In the genomic region with DNA sequence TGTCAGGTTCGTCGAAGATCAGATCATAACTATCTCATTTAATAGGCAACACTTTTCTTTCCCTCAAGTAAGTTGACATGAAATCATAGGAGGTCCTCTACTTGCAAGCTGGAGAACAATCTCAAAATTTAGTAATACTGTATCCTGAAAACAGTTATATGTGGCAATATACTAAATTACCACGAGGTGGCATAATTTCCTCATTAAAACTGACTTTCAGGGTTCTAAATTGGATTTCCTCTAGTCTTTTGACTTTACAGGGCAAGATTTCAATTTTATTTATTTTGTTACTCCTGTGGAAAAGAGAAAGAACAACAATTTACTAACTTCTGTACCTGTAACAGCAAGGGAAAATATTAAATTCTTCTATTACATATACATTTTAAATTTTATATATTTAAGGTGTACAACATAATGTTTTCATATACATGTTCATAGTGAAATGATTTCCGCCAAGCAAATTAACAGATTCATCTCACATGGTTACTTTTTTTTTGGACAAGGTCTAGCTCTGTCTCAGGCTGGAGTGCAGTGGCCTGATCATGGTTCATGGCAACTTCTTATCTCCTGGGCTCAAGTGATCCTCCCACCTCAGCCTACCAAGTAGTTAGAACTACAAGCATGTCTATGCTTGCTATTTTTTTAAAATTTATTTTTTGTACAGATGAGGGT, we compare ENCODE assay signal across 1 cellular context.
TF ChIP-seq lines count a peak whose summit lies in the region.

No MANE protein-coding gene starts in this region.

TF ChIP-seq in HepG2, 621 proteins besides CTCF, POLR2A, EP300 and RAD21:
- TF ChIP-seq, protein P1, sequence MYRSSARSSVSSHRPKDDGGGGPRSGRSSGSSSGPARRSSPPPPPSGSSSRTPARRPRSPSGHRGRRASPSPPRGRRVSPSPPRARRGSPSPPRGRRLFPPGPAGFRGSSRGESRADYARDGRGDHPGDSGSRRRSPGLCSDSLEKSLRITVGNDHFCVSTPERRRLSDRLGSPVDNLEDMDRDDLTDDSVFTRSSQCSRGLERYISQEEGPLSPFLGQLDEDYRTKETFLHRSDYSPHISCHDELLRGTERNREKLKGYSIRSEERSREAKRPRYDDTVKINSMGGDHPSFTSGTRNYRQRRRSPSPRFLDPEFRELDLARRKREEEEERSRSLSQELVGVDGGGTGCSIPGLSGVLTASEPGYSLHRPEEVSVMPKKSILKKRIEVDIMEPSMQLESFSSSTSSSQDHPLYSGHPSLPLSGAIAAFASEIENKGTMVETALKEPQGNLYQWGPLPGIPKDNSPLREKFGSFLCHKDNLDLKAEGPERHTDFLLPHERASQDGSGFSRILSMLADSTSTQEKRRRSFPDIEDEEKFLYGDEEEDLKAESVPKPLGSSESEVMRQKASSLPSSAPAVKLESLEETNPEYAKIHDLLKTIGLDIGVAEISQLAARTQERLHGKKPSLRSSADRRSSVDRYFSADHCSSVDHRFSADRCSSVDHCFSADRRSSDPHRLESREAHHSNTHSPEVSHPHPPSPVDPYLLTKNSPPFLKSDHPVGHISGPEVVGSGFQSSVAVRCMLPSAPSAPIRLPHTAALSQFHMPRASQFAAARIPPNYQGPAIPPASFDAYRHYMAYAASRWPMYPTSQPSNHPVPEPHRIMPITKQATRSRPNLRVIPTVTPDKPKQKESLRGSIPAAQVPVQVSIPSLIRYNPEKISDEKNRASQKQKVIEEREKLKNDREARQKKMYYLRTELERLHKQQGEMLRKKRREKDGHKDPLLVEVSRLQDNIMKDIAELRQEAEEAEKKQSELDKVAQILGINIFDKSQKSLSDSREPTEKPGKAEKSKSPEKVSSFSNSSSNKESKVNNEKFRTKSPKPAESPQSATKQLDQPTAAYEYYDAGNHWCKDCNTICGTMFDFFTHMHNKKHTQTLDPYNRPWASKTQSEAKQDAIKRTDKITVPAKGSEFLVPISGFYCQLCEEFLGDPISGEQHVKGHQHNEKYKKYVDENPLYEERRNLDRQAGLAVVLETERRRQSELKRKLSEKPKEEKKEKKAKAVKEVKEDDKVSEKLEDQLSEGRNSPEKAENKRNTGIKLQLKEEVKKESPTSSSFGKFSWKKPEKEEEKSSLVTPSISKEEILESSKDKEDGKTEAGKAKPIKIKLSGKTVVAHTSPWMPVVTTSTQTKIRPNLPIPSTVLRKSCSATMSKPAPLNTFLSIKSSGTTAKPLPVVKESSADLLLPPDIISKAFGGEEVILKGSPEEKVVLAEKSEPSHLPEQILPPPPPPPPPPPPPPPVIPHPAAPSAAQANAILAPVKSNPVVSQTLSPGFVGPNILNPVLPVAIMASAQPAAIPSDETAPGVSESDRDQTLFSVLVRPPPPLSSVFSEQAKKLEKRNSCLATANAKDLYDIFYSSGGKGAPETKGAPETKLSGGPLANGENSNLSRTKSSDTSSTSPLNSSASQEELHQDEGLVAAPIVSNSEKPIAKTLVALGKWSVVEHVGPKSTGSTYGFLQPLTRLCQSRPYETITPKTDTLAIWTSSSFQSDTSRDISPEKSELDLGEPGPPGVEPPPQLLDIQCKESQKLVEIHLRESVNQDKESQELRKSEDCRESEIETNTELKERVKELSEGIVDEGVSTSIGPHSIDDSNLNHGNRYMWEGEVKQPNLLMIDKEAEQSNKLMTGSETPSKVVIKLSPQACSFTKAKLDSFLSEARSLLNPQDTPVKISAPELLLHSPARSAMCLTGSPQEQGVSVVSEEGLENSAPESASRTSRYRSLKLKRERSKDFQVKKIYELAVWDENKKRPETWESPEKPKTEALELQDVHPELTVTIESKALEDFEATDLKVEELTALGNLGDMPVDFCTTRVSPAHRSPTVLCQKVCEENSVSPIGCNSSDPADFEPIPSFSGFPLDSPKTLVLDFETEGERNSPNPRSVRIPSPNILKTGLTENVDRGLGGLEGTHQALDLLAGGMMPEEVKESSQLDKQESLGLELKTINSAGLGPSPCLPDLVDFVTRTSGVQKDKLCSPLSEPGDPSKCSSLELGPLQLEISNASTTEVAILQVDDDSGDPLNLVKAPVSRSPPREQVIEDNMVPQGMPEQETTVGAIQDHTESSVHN (CRISPR knock-in tag; IDR thresholded peaks at IDR 0.05), result no peak
- TF ChIP-seq FOXO1 (CRISPR knock-in tag; IDR thresholded peaks at IDR 0.05) (no peak), SMC3 (IDR thresholded peaks at IDR 0.05; ENCODE audit: low read length) (peak; percentile 48), CEBPB (IDR thresholded peaks at IDR 0.05; ENCODE audit: borderline replicate concordance, low read depth, low read length) (peak; percentile 27; the same call in 1 of the 2 replicates), STAG1 (CRISPR knock-in tag; IDR thresholded peaks at IDR 0.05) (peak; percentile 80)
